Comparison of ENCODE assay signal across 8 cellular contexts in the genomic region with DNA sequence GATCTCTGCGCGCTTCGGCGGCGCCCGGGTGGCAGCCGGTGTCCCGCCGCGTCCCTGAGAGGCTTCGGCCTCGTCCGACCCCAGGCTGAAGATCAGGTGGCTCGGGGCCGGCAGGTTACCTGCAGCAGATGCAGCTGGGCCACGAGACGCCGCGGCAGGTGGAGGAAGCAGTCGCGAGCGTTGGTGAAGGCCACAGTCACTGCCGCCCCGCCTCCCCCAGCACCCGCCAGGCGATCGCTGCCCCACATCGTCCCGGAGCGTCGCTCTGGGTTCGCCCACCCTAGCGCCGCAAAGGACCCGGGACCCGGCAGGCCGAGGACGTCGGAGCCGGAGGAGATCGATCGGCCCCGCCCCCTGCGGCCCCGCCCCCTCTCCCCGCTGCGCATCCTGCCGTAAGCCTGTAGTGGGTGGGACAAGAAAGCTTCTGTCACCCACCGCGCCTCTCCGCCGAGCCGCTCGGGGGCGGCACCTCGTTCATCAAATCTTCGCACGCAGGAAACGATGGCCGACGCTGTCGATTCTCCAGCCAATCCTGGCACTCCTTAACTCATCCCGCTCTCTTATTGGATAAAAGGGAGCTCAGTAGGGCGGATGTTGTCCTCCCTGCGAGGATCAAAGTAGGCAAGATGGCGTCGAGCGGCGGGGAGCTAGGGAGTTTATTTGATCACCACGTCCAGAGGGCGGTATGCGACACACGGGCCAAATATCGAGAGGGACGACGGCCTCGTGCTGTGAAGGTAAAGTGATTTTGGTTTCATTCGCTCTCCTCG. TPM values are rescaled to one million over a fixed set of nuclear protein-coding genes. Genes with fewer than 3 reads are reported as not detected.
DNase-seq lines count a peak whose midpoint lies in the region; ATAC-seq and TF ChIP-seq lines count a peak whose summit lies in the region.

A gene (minus strand): TSS at position 333 of the 770 bp plus-strand sequence. CDS start 85 bp downstream, at position 248.
A gene (plus strand): TSS at position 608 of the 770 bp plus-strand sequence. CDS start 19 bp downstream, at position 627.

- H3K27me3 ChIP-seq in prostate gland (replicated peaks; ENCODE audit: insufficient read depth), result no peaks in the 10 kb centered on the region

- H3K4me3 ChIP-seq in prostate gland (peak within 1 kb of the TSS; percentile 69 to 74), urinary bladder (ENCODE audit: low read depth, low read length) (peak within 1 kb of the TSS; percentile 90)

- peak; percentile 36 to 79 (median 68) for TF ChIP-seq CTCF in prostate gland (IDR thresholded peaks at IDR 0.05)

- intact Hi-C loops in left ventricle myocardium superior (cut with micrococcal nuclease) (no loop called here), prostate gland (cut with DNase I) (loop anchor here (10.0 kb wide), 1 partner anchor 306 kb away; a partner anchor contains a TSS)

- no peaks in the 10 kb centered on the region for H3K9me3 ChIP-seq in prostate gland

- peak; percentile 53 for TF ChIP-seq POLR2A in prostate gland (IDR thresholded peaks at IDR 0.05)

- DNase-seq in NCI-H187 (lab: John Stamatoyannopoulos, UW), result peak; percentile 92 to 97
- DNase-seq in T-helper 2 cell, result peak; percentile 90 to 100 (median 94)
- peak; percentile 96 for DNase-seq in left ventricle myocardium superior
- DNase-seq in prostate gland (ENCODE audit: low spot score), result peak; percentile 97

- H3K4me1 ChIP-seq in prostate gland (replicated peaks) (no peaks in the 10 kb centered on the region), urinary bladder (ENCODE audit: insufficient read depth) (no peaks in the 10 kb centered on the region)

- peak; percentile 90 for ATAC-seq in GM18499 (IDR thresholded peaks at IDR 0.05; ENCODE audit: insufficient read depth, unreplicated experiment)
- ATAC-seq in HG02943 (IDR thresholded peaks at IDR 0.05; ENCODE audit: low read depth, unreplicated experiment), result peak; percentile 95
- ATAC-seq in left ventricle myocardium superior, result peak; percentile 99

- under 1% methylated on average over 79 of the region's 79 CpGs for WGBS in prostate gland
- under 1% methylated on average over 79 of the region's 79 CpGs for WGBS in urinary bladder

- H3K36me3 ChIP-seq in prostate gland, result no peaks in the 10 kb centered on the region
- H3K36me3 ChIP-seq in urinary bladder (ENCODE audit: insufficient read depth), result peaks cover 11% of the 10 kb centered on the region

- H3K27ac ChIP-seq in angular gyrus (ENCODE audit: low read depth, low read length), result peak within 1 kb of the TSS; percentile 87
- peak within 1 kb of the TSS; percentile 88 to 93 for H3K27ac ChIP-seq in prostate gland
- peak within 1 kb of the TSS; percentile 86 for H3K27ac ChIP-seq in urinary bladder (ENCODE audit: low read depth)

RNA-seq across cellular contexts. Expression of the first gene that starts in this region (rescaled TPM):
- total RNA-seq in left ventricle myocardium superior, result 15.0 TPM
- 10 to 100 TPM; 17.3 to 23.0 TPM for total RNA-seq in prostate gland
- 63.7 TPM for total RNA-seq in urinary bladder
- 12.0 TPM for polyA plus RNA-seq in urinary bladder

RNA-seq across cellular contexts. Expression of the second gene that starts in this region (rescaled TPM):
- 14.4 TPM for total RNA-seq in left ventricle myocardium superior
- 10 to 100 TPM in 1 of 2 donors, 1 to 10 TPM in 1; 8.5 to 13.7 TPM for total RNA-seq in prostate gland
- 17.2 TPM for total RNA-seq in urinary bladder
- 10.3 TPM for polyA plus RNA-seq in urinary bladder

Comparison
In these comparisons a context has a peak if more than half of its experiments do, and no peak if none do; other contexts are left out.
1. Peak in every context shown above with its lines: DNase-seq, ATAC-seq, H3K4me3 ChIP-seq and H3K27ac ChIP-seq.